Comparison of ENCODE assay signal across 11 cellular contexts in the genomic region with DNA sequence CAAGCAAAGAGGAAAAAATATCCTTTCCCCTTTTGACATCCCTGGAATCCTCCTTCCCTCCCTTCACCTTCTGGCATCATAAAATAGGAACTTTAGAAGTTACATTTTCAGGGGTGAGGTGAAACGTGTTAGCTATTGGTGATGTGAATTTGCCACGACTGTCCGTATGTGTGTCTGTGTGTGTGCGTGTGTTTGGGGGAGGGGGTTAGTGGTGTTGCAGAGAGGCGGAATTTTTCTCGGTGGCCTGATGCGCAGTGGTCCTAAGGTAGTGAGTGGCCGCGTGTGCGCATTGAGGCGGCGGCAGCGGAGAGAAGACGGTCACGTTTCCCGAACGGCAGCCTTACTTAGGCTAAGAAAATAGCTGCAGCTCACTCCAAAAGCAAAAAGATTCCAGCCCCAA. TPM values are rescaled to one million over a fixed set of nuclear protein-coding genes. Genes with fewer than 3 reads are reported as not detected.
DNase-seq lines count a peak whose midpoint lies in the region; ATAC-seq lines count a peak whose summit lies in the region.
"Had no signal": no experiment of that assay in that cellular context is flagged by ENCODE, and none has a peak within 500 bp of the region (broad histone marks: within the 10 kb centered on the region; RNA-seq: fewer than 3 reads in every experiment).

No MANE protein-coding gene starts in this region.

- peak overlapping the region; percentile 32 to 47 for H3K4me3 ChIP-seq in duodenal mucosa (ENCODE audit: low read depth in 1 of 2, low read length in 2 of 2)
- peak overlapping the region; percentile 70 for H3K4me3 ChIP-seq in mesodermal cell (ENCODE audit: extremely low read depth, insufficient read depth, low read length, poor library complexity, severe bottlenecking)
- H3K4me3 ChIP-seq in urinary bladder (ENCODE audit: low read depth, low read length): peak overlapping the region; percentile 59

- WGBS in mesodermal cell (ENCODE audit: insufficient coverage in 2 of 2), 2 experiments: 0% methylated on average over 6 to 13 of the region's 17 CpGs
- WGBS in urinary bladder: 2% methylated on average over 17 of the region's 17 CpGs

- intact Hi-C loops in Right ventricle myocardium superior (cut with DNase I): no loop called here
- intact Hi-C loops in Right ventricle myocardium inferior (cut with DNase I): no loop called here

- H3K36me3 ChIP-seq in duodenal mucosa (ENCODE audit: control insufficient read depth in 1 of 2, insufficient read depth in 2 of 2, low read length in 2 of 2) (no peaks in the 10 kb centered on the region), mesodermal cell (ENCODE audit: control insufficient read depth, insufficient read depth, low read length) (peaks cover 15% of the 10 kb centered on the region), urinary bladder (ENCODE audit: insufficient read depth) (no peaks in the 10 kb centered on the region)

- in situ Hi-C loops in KBM-7 (cut with MboI; ENCODE audit: low pct_unique_long_range_greater_than_20kb, low sequenced_read_pairs): no loop called here

- H3K4me1 ChIP-seq in duodenal mucosa (ENCODE audit: control insufficient read depth in 1 of 2, insufficient read depth in 2 of 2, low read length in 2 of 2) (peaks cover 3 to 5% of the 10 kb centered on the region in 2 donors), mesodermal cell (ENCODE audit: control insufficient read depth, insufficient read depth, low read length, poor library complexity, severe bottlenecking) (peaks cover 9% of the 10 kb centered on the region), urinary bladder (ENCODE audit: insufficient read depth) (peaks cover 1% of the 10 kb centered on the region)

- H3K27ac ChIP-seq in duodenal mucosa (ENCODE audit: low read depth, low read length): no peak overlapping the region
- no peak overlapping the region for H3K27ac ChIP-seq in mesodermal cell (ENCODE audit: low read depth, low read length, severe bottlenecking)
- no peak overlapping the region for H3K27ac ChIP-seq in urinary bladder (ENCODE audit: low read depth)
- H3K27ac ChIP-seq: KMS-11 had no signal

- DNase-seq in Right ventricle myocardium superior: peak; percentile 38
- no peak for DNase-seq in Right ventricle myocardium inferior (ENCODE audit: missing footprints)
- DNase-seq in KBM-7: no peak
- no peak for DNase-seq in globus pallidus (ENCODE audit: low spot score)
- no peak for DNase-seq in NCI-H1105 treated with DMSO at 0.1 percent for 48 hours (lab: John Stamatoyannopoulos, UW)
- DNase-seq: activated B cell treated with CpG ODN at 0.5 μM for 24 hours; CD4-positive, alpha-beta memory T cell had no signal

- ATAC-seq in Right ventricle myocardium superior (ENCODE audit: poor library complexity): no peak
- ATAC-seq in Right ventricle myocardium inferior: no peak

- H3K9ac ChIP-seq in duodenal mucosa (ENCODE audit: low read depth in 1 of 2, low read length in 2 of 2): no peak overlapping the region
- H3K9ac ChIP-seq: KMS-11 had no signal

- H3K9me3 ChIP-seq in duodenal mucosa (ENCODE audit: control insufficient read depth in 1 of 2, low read length in 2 of 2) (peaks cover 0 to 11% of the 10 kb centered on the region in 2 donors), mesodermal cell (ENCODE audit: control insufficient read depth, low read length) (no peaks in the 10 kb centered on the region)

- H3K27me3 ChIP-seq in duodenal mucosa (ENCODE audit: control insufficient read depth in 1 of 2, insufficient read depth in 2 of 2, low read length in 2 of 2): peaks cover 5 to 25% of the 10 kb centered on the region in 2 donors

RNA-seq across cellular contexts. Expression of a gene that starts 4.5 kb away (rescaled TPM):
- total RNA-seq in Right ventricle myocardium superior (3.0 TPM), Right ventricle myocardium inferior (3.4 TPM), urinary bladder (194 TPM)
- polyA plus RNA-seq in mesodermal cell (2013, experiment 1 of 2): 82.3 TPM
- 80.4 TPM for polyA plus RNA-seq in mesodermal cell (2013, experiment 2 of 2)
- 15.7 TPM for polyA plus RNA-seq in urinary bladder
- total RNA-seq: activated B cell treated with CpG ODN at 0.5 μM for 24 hours had no signal
- polyA plus RNA-seq: CD4-positive, alpha-beta memory T cell had no signal

Comparison
In these comparisons a context has a peak if more than half of its experiments do, and no peak if none do; other contexts are left out.
1. RNA of a gene that starts 4.5 kb away (total RNA-seq): 194 TPM in urinary bladder (single experiment); 3.4 TPM in Right ventricle myocardium inferior (single experiment) and 3.0 TPM in Right ventricle myocardium superior (single experiment); every median in the first group is over 10 times any median in the second.
2. Peak in every context shown above with its lines, with median percentiles within 50 percentile points of each other: H3K4me3 ChIP-seq.